ENCODE assay signal across 25 cellular contexts in the genomic region with DNA sequence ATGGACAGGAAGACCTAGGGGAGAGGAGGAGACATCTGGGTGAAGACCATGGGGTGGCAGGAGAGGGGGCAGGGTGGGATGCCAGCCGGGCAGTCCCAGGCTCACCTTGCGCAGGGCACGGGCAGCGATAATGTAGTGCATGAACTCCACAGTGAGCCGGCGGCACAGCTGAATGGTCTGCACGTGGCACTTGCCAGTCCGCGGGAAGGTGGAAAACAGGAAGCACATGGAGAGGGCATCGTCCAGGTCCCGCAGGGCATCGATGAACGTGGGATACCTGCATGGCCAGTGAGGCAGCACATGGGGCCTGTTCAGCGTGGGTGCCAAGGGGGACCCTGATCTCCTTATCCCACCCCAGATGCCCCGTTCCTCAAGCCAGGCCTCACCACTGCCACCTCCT. TPM values are rescaled to one million over a fixed set of nuclear protein-coding genes. Genes with fewer than 3 reads are reported as not detected.
DNase-seq lines count a peak whose midpoint lies in the region; ATAC-seq, FAIRE-seq and TF ChIP-seq lines count a peak whose summit lies in the region.
"Had no signal": no experiment of that assay in that cellular context is flagged by ENCODE, and none has a peak within 500 bp of the region (broad histone marks: within the 10 kb centered on the region; RNA-seq: fewer than 3 reads in every experiment).

No MANE protein-coding gene starts in this region.

- H3K9me3 Mint-ChIP-seq in CD14-positive monocyte: no peaks in the 10 kb centered on the region
- H3K9me3 Mint-ChIP-seq: CD4-positive, alpha-beta memory T cell; H9 had no signal

- no TSS peak for BruUV-seq in K562 (replicated peaks; lab: Mats Ljungman, UMichigan)

- no peak overlapping the region for H3K4me3 ChIP-seq in K562
- H3K4me3 ChIP-seq in osteoblast (ENCODE audit: insufficient read depth, low read length): no peak overlapping the region
- H3K4me3 ChIP-seq: BLaER1, GM23248, SJCRH30 had no signal

- H3K4me2 ChIP-seq in K562 (ENCODE audit: insufficient read depth, low read length): no peak overlapping the region
- no peak overlapping the region for H3K4me2 ChIP-seq in osteoblast (ENCODE audit: insufficient read depth, low read length)

- H3K4me3 Mint-ChIP-seq in CD14-positive monocyte: no peak overlapping the region
- H3K4me3 Mint-ChIP-seq: CD4-positive, alpha-beta memory T cell; H9 had no signal

- no peak overlapping the region for H2AFZ ChIP-seq in K562 (ENCODE audit: low read depth, low read length)
- no peak overlapping the region for H2AFZ ChIP-seq in osteoblast (ENCODE audit: low read length)
- H2AFZ ChIP-seq: GM23248 had no signal

- peaks cover 98% of the 10 kb centered on the region; the same call in 2 of the 3 replicates for H3K36me3 ChIP-seq in K562 (ENCODE audit: control insufficient read depth, insufficient read depth, low read length)
- peaks cover 88% of the 10 kb centered on the region for H3K36me3 ChIP-seq in osteoblast (ENCODE audit: insufficient read depth, low read length)

- DNase-seq in CD14-positive monocyte (ENCODE audit: low spot score) (peak; percentile 44), K562 (ENCODE audit: extremely low read depth in 1 of 4, low spot score in 3 of 4) (no peak), osteoblast (ENCODE audit: insufficient read length, low spot score, missing footprints) (peak; percentile 54), SK-N-DZ (ENCODE audit: low spot score) (no peak), caudate nucleus (lab: John Stamatoyannopoulos, UW) (no peak)
- DNase-seq: CD4-positive, alpha-beta memory T cell; COR-L47; DMS53; GM23248; H9; KG1; MM.1S; NCI-H2029; NCI-H446 treated with DMSO at 0.1 percent for 48 hours; NCI-H526; NCI-H82; NK-92 treated with Interleukin-12 subunit alpha and Interleukin-12 subunit beta, amount 100 ng/mL, for 24 hours; PC-3; SJCRH30 had no signal

- H3K9ac ChIP-seq in K562 (ENCODE audit: insufficient read depth in 1 of 2, low read depth in 2 of 2, low read length in 2 of 2): peak overlapping the region in 1 of 2 experiments; percentile 28; a peak in 1 of 4 replicates
- H3K9ac ChIP-seq: GM23248 had no signal

- peak overlapping the region in 1 of 7 donors; percentile 68 for H3K27ac Mint-ChIP-seq in CD14-positive monocyte
- H3K27ac Mint-ChIP-seq: H9 had no signal

- 0 out of 2 replicates have a peak, but pooled peaks have one; percentile 15 for TF ChIP-seq POLR2A in K562 (conservative IDR thresholded peaks at IDR 0.05)

- H3K36me3 Mint-ChIP-seq in CD14-positive monocyte: peaks cover 90 to 100% of the 10 kb centered on the region in 2 donors

- H3K27ac ChIP-seq in K562 (ENCODE audit: extremely low read depth, low read depth, low read length) (no peak overlapping the region), osteoblast (ENCODE audit: low read depth, low read length) (no peak overlapping the region), caudate nucleus (ENCODE audit: low read depth, low read length) (no peak overlapping the region)
- H3K27ac ChIP-seq: GM23248, SJCRH30 had no signal

- no peak for TF ChIP-seq EP300 in K562 (IDR thresholded peaks at IDR 0.05; ENCODE audit: low read length)

- H3K27me3 Mint-ChIP-seq in CD14-positive monocyte (ENCODE audit: low read depth in 3 of 3): no peaks in the 10 kb centered on the region
- H3K27me3 Mint-ChIP-seq: CD4-positive, alpha-beta memory T cell had no signal

- intact Hi-C loops in CD14-positive monocyte (cut with micrococcal nuclease) (no loop called here), K562 (cut with micrococcal nuclease) (no loop called here)

- H3K4me1 Mint-ChIP-seq in CD14-positive monocyte: no peaks in the 10 kb centered on the region

- TF ChIP-seq RAD21 in K562 (CRISPR knock-in tag; conservative IDR thresholded peaks at IDR 0.05 in 1 of 2, IDR thresholded peaks at IDR 0.05 in 1 of 2): no peak

- no peak for FAIRE-seq in K562 (lab: Jason Lieb, UNC)
- FAIRE-seq: A204.1, HTR-8/SVneo had no signal

- H3K79me2 ChIP-seq in K562 (ENCODE audit: control insufficient read depth, insufficient read depth, low read length): peaks cover 7% of the 10 kb centered on the region
- peaks cover 14% of the 10 kb centered on the region for H3K79me2 ChIP-seq in osteoblast (ENCODE audit: insufficient read depth, low read length)

- POLR2A ChIA-PET in K562 (lab: Yijun Ruan, JAX): interaction anchor here (0.6 kb wide), 1 partner anchor 7 kb away, joined by 4 read pairs; no protein-coding TSS in a partner anchor

- H3K27me3 ChIP-seq in K562 (ENCODE audit: control insufficient read depth in 2 of 2, insufficient read depth in 2 of 2, low read length in 2 of 2) (no peaks in the 10 kb centered on the region), osteoblast (ENCODE audit: insufficient read depth, low read length) (no peaks in the 10 kb centered on the region)
- H3K27me3 ChIP-seq: BLaER1, SJCRH30 had no signal

- no peak for TF ChIP-seq CTCF in CD14-positive monocyte (IDR thresholded peaks at IDR 0.05)
- TF ChIP-seq CTCF in K562 (IDR thresholded peaks at IDR 0.05 in 2 of 3, conservative IDR thresholded peaks at IDR 0.05 in 1 of 3; ENCODE audit: insufficient read depth in 2 of 3, low read depth in 1 of 3, low read length in 3 of 3): no peak
- no peak for TF ChIP-seq CTCF in osteoblast (IDR thresholded peaks at IDR 0.05; ENCODE audit: extremely low read depth, low read depth, low read length)

- H3K9me1 ChIP-seq in K562 (ENCODE audit: control insufficient read depth, insufficient read depth, low read length): no peaks in the 10 kb centered on the region

- CTCF ChIA-PET in K562 (lab: Yijun Ruan, JAX; ENCODE audit: low intra/inter-chr PET ratio): interaction anchor here (0.6 kb wide), 1 partner anchor 798 kb away, joined by 3 read pairs; no protein-coding TSS in a partner anchor

- H3K9me3 ChIP-seq in K562 (replicated peaks; ENCODE audit: control insufficient read depth, insufficient read depth, low read depth, low read length) (no peaks in the 10 kb centered on the region), osteoblast (ENCODE audit: low read depth, low read length) (no peaks in the 10 kb centered on the region)
- H3K9me3 ChIP-seq: BLaER1, SJCRH30 had no signal

- WGBS in K562 (ENCODE audit: insufficient coverage, low coverage, missing lambda C conversion rate): 96% methylated on average over 13 of the region's 15 CpGs

- no peaks in the 10 kb centered on the region for H4K20me1 ChIP-seq in K562 (replicated peaks; ENCODE audit: control insufficient read depth, insufficient read depth, low read length)
- H4K20me1 ChIP-seq in osteoblast (ENCODE audit: insufficient read depth, low read length): peaks cover 15% of the 10 kb centered on the region

- H3K4me1 ChIP-seq in K562 (replicated peaks in 1 of 2; ENCODE audit: control insufficient read depth in 2 of 2, insufficient read depth in 2 of 2, low read length in 2 of 2): no peaks in the 10 kb centered on the region
- peaks cover 11% of the 10 kb centered on the region for H3K4me1 ChIP-seq in osteoblast (ENCODE audit: insufficient read depth, low read length)
- H3K4me1 ChIP-seq: SJCRH30 had no signal

- in situ Hi-C loops in K562 (cut with MboI): no loop called here

- ATAC-seq in K562 (no peak), GM19023 (IDR thresholded peaks at IDR 0.05; ENCODE audit: unreplicated experiment) (no peak)
- ATAC-seq: PC-3, Right ventricle myocardium inferior had no signal

RNA-seq across cellular contexts. Expression of a gene that starts 7.3 kb away (rescaled TPM):
- 10 to 100 TPM; 32.2 to 36.6 TPM for polyA plus RNA-seq in CD14-positive monocyte
- 71.4 and 154 TPM in 2 replicates for total RNA-seq in K562 (2011; cell fraction: chromatin; rRNA removed; ENCODE audit: low replicate concordance)
- total RNA-seq in K562 (2011; cell fraction: nucleolus; rRNA removed): 93.2 and 100 TPM in 2 replicates
- total RNA-seq in K562 (2011; cell fraction: nucleoplasm; rRNA removed): 58.0 and 70.3 TPM in 2 replicates
- 154 and 158 TPM in 2 replicates for total RNA-seq in K562 (2014; rRNA removed)
- 83.0 and 89.9 TPM in 2 replicates for total RNA-seq in K562 (2014; rRNA removed; fragmentation: Illumina TruSeq; extraction: Trizol)
- total RNA-seq in K562 (2015; rRNA removed; fragmentation: Illumina TruSeq; extraction: Trizol): 117 and 126 TPM in 2 replicates
- total RNA-seq in K562 (2021): 136 and 151 TPM in 2 replicates
- 85.2 and 95.3 TPM in 2 replicates for polyA plus RNA-seq in K562 (2011; rRNA removed)
- polyA plus RNA-seq in K562 (2011; cell fraction: cytosol; rRNA removed): 105 and 226 TPM in 2 replicates
- 99.8 and 134 TPM in 2 replicates for polyA plus RNA-seq in K562 (2011; cell fraction: nucleus; rRNA removed)
- polyA plus RNA-seq in K562 (2012): 61.0 and 83.5 TPM in 2 replicates
- polyA plus RNA-seq in K562 (2014; fragmentation: Illumina TruSeq; extraction: Trizol): 117 and 127 TPM in 2 replicates
- polyA plus RNA-seq in K562 (2014; fragmentation: Nextera tagmentation; extraction: Ambion mirVana): 1 to 10 TPM; 6.5 to 8.2 TPM
- polyA plus RNA-seq in K562 (2014; rRNA removed): 83.8 and 94.3 TPM in 2 replicates
- 104 and 142 TPM in 2 replicates for polyA minus RNA-seq in K562 (2011; rRNA and poly(A)+ RNA removed)
- 65.7 and 82.8 TPM in 2 replicates for polyA minus RNA-seq in K562 (2011; cell fraction: cytosol; rRNA and poly(A)+ RNA removed)
- polyA minus RNA-seq in K562 (2011; cell fraction: nucleus; rRNA and poly(A)+ RNA removed): 48.7 and 75.2 TPM in 2 replicates
- total RNA-seq in osteoblast: 61.6 and 64.8 TPM in 2 replicates
- polyA plus RNA-seq in SK-N-DZ (2014; cell fraction: cytosol; rRNA removed): 62.8 and 92.6 TPM in 2 replicates
- polyA plus RNA-seq in SK-N-DZ (2014; cell fraction: nucleus; rRNA removed): 71.5 and 84.6 TPM in 2 replicates

RNA-seq across cellular contexts. Expression of a gene that starts 10.0 kb away (rescaled TPM):
- not detected for polyA plus RNA-seq in CD14-positive monocyte
- total RNA-seq in K562 (2011; cell fraction: chromatin; rRNA removed; ENCODE audit: low replicate concordance): 1.4 TPM in 1 of 2 replicates, not detected in the other
- 3.0 and 3.9 TPM in 2 replicates for total RNA-seq in K562 (2011; cell fraction: nucleolus; rRNA removed)
- 1.5 and 1.6 TPM in 2 replicates for total RNA-seq in K562 (2011; cell fraction: nucleoplasm; rRNA removed)
- 0.45 and 1.3 TPM in 2 replicates for total RNA-seq in K562 (2014; rRNA removed)
- 0.15 TPM in 1 of 2 replicates, not detected in the other for total RNA-seq in K562 (2014; rRNA removed; fragmentation: Illumina TruSeq; extraction: Trizol)
- 0.38 and 0.43 TPM in 2 replicates for total RNA-seq in K562 (2015; rRNA removed; fragmentation: Illumina TruSeq; extraction: Trizol)
- total RNA-seq in K562 (2021): 1.5 and 1.6 TPM in 2 replicates
- 0.10 and 0.79 TPM in 2 replicates for polyA plus RNA-seq in K562 (2011; rRNA removed)
- 1.1 and 1.7 TPM in 2 replicates for polyA plus RNA-seq in K562 (2011; cell fraction: cytosol; rRNA removed)
- 0.40 and 0.63 TPM in 2 replicates for polyA plus RNA-seq in K562 (2011; cell fraction: nucleus; rRNA removed)
- 0.83 and 2.2 TPM in 2 replicates for polyA plus RNA-seq in K562 (2012)
- polyA plus RNA-seq in K562 (2014; fragmentation: Illumina TruSeq; extraction: Trizol): 0.22 and 0.72 TPM in 2 replicates
- under 1 TPM in 1 of 2 experiments, not detected in 1; 0.03 TPM for polyA plus RNA-seq in K562 (2014; fragmentation: Nextera tagmentation; extraction: Ambion mirVana)
- polyA plus RNA-seq in K562 (2014; rRNA removed): 0.80 and 1.9 TPM in 2 replicates
- polyA minus RNA-seq in K562 (2011; rRNA and poly(A)+ RNA removed): 0.25 TPM in 1 of 2 replicates, not detected in the other
- polyA minus RNA-seq in K562 (2011; cell fraction: cytosol; rRNA and poly(A)+ RNA removed): 1.1 TPM in 1 of 2 replicates, not detected in the other
- polyA minus RNA-seq in K562 (2011; cell fraction: nucleus; rRNA and poly(A)+ RNA removed): 0.13 and 0.33 TPM in 2 replicates
- not detected in 2 replicates for total RNA-seq in osteoblast
- polyA plus RNA-seq in SK-N-DZ (2014; cell fraction: cytosol; rRNA removed): 0.49 TPM in 1 of 2 replicates, not detected in the other
- polyA plus RNA-seq in SK-N-DZ (2014; cell fraction: nucleus; rRNA removed): not detected in 2 replicates
- total RNA-seq: G401, GM23248, PC-3, SJCRH30 had no signal
- polyA plus RNA-seq: GM23248 had no signal

RNA-seq across cellular contexts. Expression of a gene that starts 22.5 kb away (rescaled TPM):
- polyA plus RNA-seq in CD14-positive monocyte: 10 to 100 TPM; 45.0 to 51.7 TPM
- 4.2 and 11.1 TPM in 2 replicates for total RNA-seq in K562 (2011; cell fraction: chromatin; rRNA removed; ENCODE audit: low replicate concordance)
- total RNA-seq in K562 (2011; cell fraction: nucleolus; rRNA removed): 6.1 and 8.5 TPM in 2 replicates
- 4.6 and 5.1 TPM in 2 replicates for total RNA-seq in K562 (2011; cell fraction: nucleoplasm; rRNA removed)
- total RNA-seq in K562 (2014; rRNA removed): 1.4 and 1.6 TPM in 2 replicates
- 1.3 and 1.4 TPM in 2 replicates for total RNA-seq in K562 (2014; rRNA removed; fragmentation: Illumina TruSeq; extraction: Trizol)
- 1.9 and 2.1 TPM in 2 replicates for total RNA-seq in K562 (2015; rRNA removed; fragmentation: Illumina TruSeq; extraction: Trizol)
- 1.4 and 2.0 TPM in 2 replicates for total RNA-seq in K562 (2021)
- 1.2 and 1.7 TPM in 2 replicates for polyA plus RNA-seq in K562 (2011; rRNA removed)
- 1.7 and 4.4 TPM in 2 replicates for polyA plus RNA-seq in K562 (2011; cell fraction: cytosol; rRNA removed)
- polyA plus RNA-seq in K562 (2011; cell fraction: nucleus; rRNA removed): 1.0 and 1.9 TPM in 2 replicates
- polyA plus RNA-seq in K562 (2012): 3.4 and 5.8 TPM in 2 replicates
- polyA plus RNA-seq in K562 (2014; fragmentation: Illumina TruSeq; extraction: Trizol): 2.5 and 2.7 TPM in 2 replicates
- polyA plus RNA-seq in K562 (2014; fragmentation: Nextera tagmentation; extraction: Ambion mirVana): 1 to 10 TPM; 4.8 to 5.4 TPM
- 0.88 and 1.5 TPM in 2 replicates for polyA plus RNA-seq in K562 (2014; rRNA removed)
- 0.63 and 1.9 TPM in 2 replicates for polyA minus RNA-seq in K562 (2011; rRNA and poly(A)+ RNA removed)
- polyA minus RNA-seq in K562 (2011; cell fraction: cytosol; rRNA and poly(A)+ RNA removed): 2.4 TPM in 1 of 2 replicates, not detected in the other
- polyA minus RNA-seq in K562 (2011; cell fraction: nucleus; rRNA and poly(A)+ RNA removed): 0.78 and 1.8 TPM in 2 replicates
- total RNA-seq in osteoblast: 13.6 and 18.8 TPM in 2 replicates
- 8.5 and 9.7 TPM in 2 replicates for polyA plus RNA-seq in SK-N-DZ (2014; cell fraction: cytosol; rRNA removed)
- polyA plus RNA-seq in SK-N-DZ (2014; cell fraction: nucleus; rRNA removed): 7.3 and 7.8 TPM in 2 replicates

RNA-seq across cellular contexts. Expression of a gene that starts 37.9 kb away (rescaled TPM):
- polyA plus RNA-seq in CD14-positive monocyte: not detected
- 5.1 and 11.8 TPM in 2 replicates for total RNA-seq in K562 (2011; cell fraction: chromatin; rRNA removed; ENCODE audit: low replicate concordance)
- 5.3 and 5.5 TPM in 2 replicates for total RNA-seq in K562 (2011; cell fraction: nucleolus; rRNA removed)
- total RNA-seq in K562 (2011; cell fraction: nucleoplasm; rRNA removed): 4.3 and 6.0 TPM in 2 replicates
- 1.5 and 1.8 TPM in 2 replicates for total RNA-seq in K562 (2014; rRNA removed)
- 1.9 and 2.0 TPM in 2 replicates for total RNA-seq in K562 (2014; rRNA removed; fragmentation: Illumina TruSeq; extraction: Trizol)
- 1.6 and 2.2 TPM in 2 replicates for total RNA-seq in K562 (2015; rRNA removed; fragmentation: Illumina TruSeq; extraction: Trizol)
- 1.6 and 2.6 TPM in 2 replicates for total RNA-seq in K562 (2021)
- polyA plus RNA-seq in K562 (2011; rRNA removed): 5.0 and 6.1 TPM in 2 replicates
- polyA plus RNA-seq in K562 (2011; cell fraction: cytosol; rRNA removed): 5.1 and 8.0 TPM in 2 replicates
- polyA plus RNA-seq in K562 (2011; cell fraction: nucleus; rRNA removed): 6.2 and 8.4 TPM in 2 replicates
- polyA plus RNA-seq in K562 (2012): 2.1 and 2.8 TPM in 2 replicates
- polyA plus RNA-seq in K562 (2014; fragmentation: Illumina TruSeq; extraction: Trizol): 4.0 and 4.1 TPM in 2 replicates
- under 1 TPM; 0.29 to 0.39 TPM for polyA plus RNA-seq in K562 (2014; fragmentation: Nextera tagmentation; extraction: Ambion mirVana)
- 1.7 and 2.3 TPM in 2 replicates for polyA plus RNA-seq in K562 (2014; rRNA removed)
- polyA minus RNA-seq in K562 (2011; rRNA and poly(A)+ RNA removed): 0.99 and 5.1 TPM in 2 replicates
- 1.4 and 3.9 TPM in 2 replicates for polyA minus RNA-seq in K562 (2011; cell fraction: cytosol; rRNA and poly(A)+ RNA removed)
- polyA minus RNA-seq in K562 (2011; cell fraction: nucleus; rRNA and poly(A)+ RNA removed): 1.4 and 2.3 TPM in 2 replicates
- total RNA-seq in osteoblast: not detected in 2 replicates
- not detected in 2 replicates for polyA plus RNA-seq in SK-N-DZ (2014; cell fraction: cytosol; rRNA removed)
- polyA plus RNA-seq in SK-N-DZ (2014; cell fraction: nucleus; rRNA removed): not detected in 2 replicates
- total RNA-seq: CD4-positive, alpha-beta memory T cell; G401; GM23248; PC-3; SJCRH30 had no signal
- polyA plus RNA-seq: CD4-positive, alpha-beta memory T cell; GM23248 had no signal

RNA-seq across cellular contexts. Expression of a gene that starts 51.1 kb away (rescaled TPM):
- polyA plus RNA-seq in CD14-positive monocyte (1 to 10 TPM; 1.4 to 2.4 TPM), K562 (2011; rRNA removed) (0.79 and 0.88 TPM in 2 replicates), K562 (2014; fragmentation: Illumina TruSeq; extraction: Trizol) (0.54 and 0.58 TPM in 2 replicates), K562 (2014; fragmentation: Nextera tagmentation; extraction: Ambion mirVana) (under 1 TPM in 1 of 2 experiments, not detected in 1; 0.06 TPM), K562 (2014; rRNA removed) (1.1 TPM in 2 replicates)
- 1.3 and 3.7 TPM in 2 replicates for total RNA-seq in K562 (2011; cell fraction: chromatin; rRNA removed; ENCODE audit: low replicate concordance)
- total RNA-seq in K562 (2011; cell fraction: nucleolus; rRNA removed): 2.9 and 4.3 TPM in 2 replicates
- total RNA-seq in K562 (2011; cell fraction: nucleoplasm; rRNA removed): 2.7 TPM in 2 replicates
- total RNA-seq in K562 (2014; rRNA removed) (1.6 and 2.3 TPM in 2 replicates), K562 (2014; rRNA removed; fragmentation: Illumina TruSeq; extraction: Trizol) (0.32 and 0.36 TPM in 2 replicates), K562 (2015; rRNA removed; fragmentation: Illumina TruSeq; extraction: Trizol) (0.83 and 1.0 TPM in 2 replicates), K562 (2021) (1.6 and 1.7 TPM in 2 replicates), osteoblast (13.0 TPM in 2 replicates)
- 0.86 and 3.2 TPM in 2 replicates for polyA plus RNA-seq in K562 (2011; cell fraction: cytosol; rRNA removed)
- polyA plus RNA-seq in K562 (2011; cell fraction: nucleus; rRNA removed): 0.44 and 0.95 TPM in 2 replicates
- 1.1 and 1.5 TPM in 2 replicates for polyA plus RNA-seq in K562 (2012)
- 0.36 and 0.46 TPM in 2 replicates for polyA minus RNA-seq in K562 (2011; rRNA and poly(A)+ RNA removed)
- polyA minus RNA-seq in K562 (2011; cell fraction: cytosol; rRNA and poly(A)+ RNA removed): 0.91 and 1.5 TPM in 2 replicates
- polyA minus RNA-seq in K562 (2011; cell fraction: nucleus; rRNA and poly(A)+ RNA removed): 1.1 and 1.3 TPM in 2 replicates
- polyA plus RNA-seq in SK-N-DZ (2014; cell fraction: cytosol; rRNA removed): 4.0 and 5.4 TPM in 2 replicates
- polyA plus RNA-seq in SK-N-DZ (2014; cell fraction: nucleus; rRNA removed): 0.73 and 2.0 TPM in 2 replicates

Comparison
In these comparisons a context has a peak if more than half of its experiments do, and no peak if none do; other contexts are left out.
1. DNase-seq: peak in CD14-positive monocyte (single experiment) and osteoblast (single experiment); none in K562 (0 of 4), SK-N-DZ (single experiment) and caudate nucleus (0 of 61).